In the genomic region with DNA sequence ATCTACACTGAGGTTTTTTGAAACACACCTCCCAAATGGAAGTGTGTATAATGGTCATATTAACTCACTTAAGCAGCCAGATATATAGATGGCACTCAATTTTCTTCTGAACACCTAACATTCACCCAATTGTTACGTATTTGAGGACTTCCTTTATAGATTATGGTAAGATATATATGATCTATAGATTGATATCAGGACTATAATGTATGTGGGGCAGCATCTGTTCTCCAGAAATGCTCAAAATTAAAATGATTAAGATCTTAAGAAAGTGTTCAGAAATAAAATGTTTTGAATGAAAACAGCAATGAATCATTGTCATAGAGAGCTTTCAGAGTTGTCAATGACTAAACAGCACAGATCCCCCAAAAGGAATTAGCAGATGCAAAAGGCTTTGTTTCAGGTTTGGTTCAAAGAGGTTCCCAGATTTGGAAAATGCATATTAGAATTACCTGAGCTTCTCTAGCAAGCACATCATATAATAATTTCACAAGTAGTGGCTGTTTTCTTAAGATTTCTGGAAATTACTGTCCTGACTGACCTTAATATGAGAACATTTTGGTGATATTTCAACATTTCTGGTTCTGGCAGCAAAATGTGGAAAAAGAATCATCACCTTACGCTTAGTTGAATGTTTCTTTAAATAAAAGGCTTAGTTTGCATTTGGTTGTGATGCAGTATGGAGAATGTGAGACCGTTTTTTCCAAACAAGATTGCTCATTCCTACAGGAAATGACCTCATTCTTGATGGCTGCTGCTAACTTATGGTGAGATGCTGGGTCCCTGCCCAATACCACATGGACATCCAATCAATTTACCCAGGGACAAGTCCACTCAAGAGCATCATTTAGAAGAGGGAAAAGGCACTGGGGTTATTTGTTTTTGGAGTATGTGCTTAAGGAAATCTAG, we compare ENCODE assay signal across 8 cellular contexts. TPM values are rescaled to one million over a fixed set of nuclear protein-coding genes. Genes with fewer than 3 reads are reported as not detected.
A peak's percentile ranks its signal among the peaks of the same experiment; 100 is the strongest.
DNase-seq lines count a peak whose midpoint lies in the region; ATAC-seq and TF ChIP-seq lines count a peak whose summit lies in the region.

No MANE protein-coding gene starts in this region.

- peaks cover 19% of the 10 kb centered on the region for H3K4me1 Mint-ChIP-seq in activated CD4-positive, alpha-beta memory T cell treated with anti-CD3 and anti-CD28 coated beads for 36 hours (ENCODE audit: low read depth)
- H3K4me1 Mint-ChIP-seq in activated CD4-positive, alpha-beta memory T cell treated with anti-CD3 and anti-CD28 coated beads, Interleukin-2, amount 10 ng/mL, durations not matched to agents 7 days and 5 days, result peaks cover 27% of the 10 kb centered on the region
- H3K4me1 Mint-ChIP-seq in activated T-helper 17 cell treated with anti-CD3 and anti-CD28 coated beads, Interleukin-2, amount 50 U/mL, for 72 hours, result peaks cover 19% of the 10 kb centered on the region

- peak; percentile 27 for DNase-seq in activated CD4-positive, alpha-beta memory T cell treated with anti-CD3 and anti-CD28 coated beads for 36 hours
- DNase-seq in activated CD4-positive, alpha-beta memory T cell treated with anti-CD3 and anti-CD28 coated beads, Interleukin-2, amount 10 ng/mL, durations not matched to agents 7 days and 5 days, result no peak
- DNase-seq in left ventricle myocardium inferior (no peak), thoracic aorta (ENCODE audit: low spot score) (peak; percentile 36), NK-92 (lab: John Stamatoyannopoulos, UW; ENCODE audit: unreplicated experiment) (no peak), inferior parietal cortex (ENCODE audit: extremely low spot score) (no peak)
- DNase-seq in activated CD4-positive, alpha-beta T cell treated with anti-CD3 and anti-CD28 coated beads, Interleukin-2, amount 50 U/mL, for 48 hours, result no peak

- peaks cover 51% of the 10 kb centered on the region for H3K36me3 Mint-ChIP-seq in activated CD4-positive, alpha-beta memory T cell treated with anti-CD3 and anti-CD28 coated beads for 36 hours
- peaks cover 77% of the 10 kb centered on the region for H3K36me3 Mint-ChIP-seq in activated CD4-positive, alpha-beta memory T cell treated with anti-CD3 and anti-CD28 coated beads, Interleukin-2, amount 10 ng/mL, durations not matched to agents 7 days and 5 days (ENCODE audit: low read depth)
- peaks cover 99% of the 10 kb centered on the region for H3K36me3 Mint-ChIP-seq in activated T-helper 17 cell treated with anti-CD3 and anti-CD28 coated beads, Interleukin-2, amount 50 U/mL, for 72 hours (ENCODE audit: low read depth)

- H3K27ac ChIP-seq in left ventricle myocardium inferior (replicated peaks) (peak overlapping the region; percentile 77), thoracic aorta (peak overlapping the region; percentile 13 to 60)

- POLR2A ChIA-PET in activated CD4-positive, alpha-beta memory T cell treated with anti-CD3 and anti-CD28 coated beads for 36 hours (lab: Charles Lee), result interaction anchor here (0.6 to 0.7 kb wide), 2 partner anchors 281 to 315 kb away, joined by 3 read pairs; a partner anchor contains a TSS
- POLR2A ChIA-PET in activated CD4-positive, alpha-beta memory T cell treated with anti-CD3 and anti-CD28 coated beads, Interleukin-2, amount 10 ng/mL, durations not matched to agents 7 days and 5 days (lab: Charles Lee), result interaction anchor here (1.3 kb wide), 1 partner anchor 10 kb away, joined by 4 read pairs; no protein-coding TSS in a partner anchor

- H3K4me3 ChIP-seq in left ventricle myocardium inferior (no peak overlapping the region), thoracic aorta (no peak overlapping the region)

- no peaks in the 10 kb centered on the region for H3K27me3 Mint-ChIP-seq in activated CD4-positive, alpha-beta memory T cell treated with anti-CD3 and anti-CD28 coated beads for 36 hours
- no peaks in the 10 kb centered on the region for H3K27me3 Mint-ChIP-seq in activated CD4-positive, alpha-beta memory T cell treated with anti-CD3 and anti-CD28 coated beads, Interleukin-2, amount 10 ng/mL, durations not matched to agents 7 days and 5 days
- no peaks in the 10 kb centered on the region for H3K27me3 Mint-ChIP-seq in activated T-helper 17 cell treated with anti-CD3 and anti-CD28 coated beads, Interleukin-2, amount 50 U/mL, for 72 hours

- no peaks in the 10 kb centered on the region for H3K27me3 ChIP-seq in left ventricle myocardium inferior (ENCODE audit: low read depth)
- no peaks in the 10 kb centered on the region for H3K27me3 ChIP-seq in thoracic aorta (replicated peaks; ENCODE audit: insufficient read depth)

- H3K4me1 ChIP-seq in left ventricle myocardium inferior, result peaks cover 56% of the 10 kb centered on the region
- peaks cover 5 to 17% of the 10 kb centered on the region in 2 donors for H3K4me1 ChIP-seq in thoracic aorta (ENCODE audit: control insufficient read depth in 1 of 2, low read depth in 2 of 2)

- intact Hi-C loops in activated CD4-positive, alpha-beta memory T cell treated with anti-CD3 and anti-CD28 coated beads for 36 hours (cut with micrococcal nuclease), result loop anchor here (1.0 kb wide), 2 partner anchors 41 to 87 kb away; no protein-coding TSS in a partner anchor
- intact Hi-C loops in left ventricle myocardium inferior (cut with micrococcal nuclease), result no loop called here

- peak overlapping the region; percentile 81 for H3K27ac Mint-ChIP-seq in activated CD4-positive, alpha-beta memory T cell treated with anti-CD3 and anti-CD28 coated beads for 36 hours
- H3K27ac Mint-ChIP-seq in activated CD4-positive, alpha-beta memory T cell treated with anti-CD3 and anti-CD28 coated beads, Interleukin-2, amount 10 ng/mL, durations not matched to agents 7 days and 5 days, result no peak overlapping the region
- H3K27ac Mint-ChIP-seq in activated T-helper 17 cell treated with anti-CD3 and anti-CD28 coated beads, Interleukin-2, amount 50 U/mL, for 72 hours, result peak overlapping the region; percentile 91

- H3K36me3 ChIP-seq in left ventricle myocardium inferior, result peaks cover 27% of the 10 kb centered on the region
- H3K36me3 ChIP-seq in thoracic aorta, result no peaks in the 10 kb centered on the region

- H3K9me3 ChIP-seq in left ventricle myocardium inferior (replicated peaks) (no peaks in the 10 kb centered on the region), thoracic aorta (no peaks in the 10 kb centered on the region)

- TF ChIP-seq CTCF in left ventricle myocardium inferior (IDR thresholded peaks at IDR 0.05; ENCODE audit: borderline replicate concordance) (no peak), thoracic aorta (IDR thresholded peaks at IDR 0.05) (no peak)

- H3K4me3 Mint-ChIP-seq in activated CD4-positive, alpha-beta memory T cell treated with anti-CD3 and anti-CD28 coated beads for 36 hours, result no peak overlapping the region
- no peak overlapping the region for H3K4me3 Mint-ChIP-seq in activated CD4-positive, alpha-beta memory T cell treated with anti-CD3 and anti-CD28 coated beads, Interleukin-2, amount 10 ng/mL, durations not matched to agents 7 days and 5 days
- H3K4me3 Mint-ChIP-seq in activated T-helper 17 cell treated with anti-CD3 and anti-CD28 coated beads, Interleukin-2, amount 50 U/mL, for 72 hours, result peak overlapping the region; percentile 62

- H3K9me3 Mint-ChIP-seq in activated CD4-positive, alpha-beta memory T cell treated with anti-CD3 and anti-CD28 coated beads for 36 hours, result no peaks in the 10 kb centered on the region
- H3K9me3 Mint-ChIP-seq in activated CD4-positive, alpha-beta memory T cell treated with anti-CD3 and anti-CD28 coated beads, Interleukin-2, amount 10 ng/mL, durations not matched to agents 7 days and 5 days, result no peaks in the 10 kb centered on the region
- H3K9me3 Mint-ChIP-seq in activated T-helper 17 cell treated with anti-CD3 and anti-CD28 coated beads, Interleukin-2, amount 50 U/mL, for 72 hours, result no peaks in the 10 kb centered on the region

- CTCF ChIA-PET in activated CD4-positive, alpha-beta memory T cell treated with anti-CD3 and anti-CD28 coated beads for 36 hours (lab: Charles Lee), result interaction anchor here (2.6 kb wide), 1 partner anchor 315 kb away, joined by 9 read pairs; a partner anchor contains a TSS
- CTCF ChIA-PET in activated CD4-positive, alpha-beta memory T cell treated with anti-CD3 and anti-CD28 coated beads, Interleukin-2, amount 10 ng/mL, durations not matched to agents 7 days and 5 days (lab: Charles Lee), result no interaction called here

- ATAC-seq in activated T-helper 17 cell treated with anti-CD3 and anti-CD28 coated beads, Interleukin-2, amount 50 U/mL, for 72 hours (replicated peaks), result peak; percentile 89
- ATAC-seq in thoracic aorta (ENCODE audit: insufficient number of reproducible peaks, low FRiP score, low read depth), result peak; percentile 92

RNA-seq across cellular contexts. Expression of a gene that starts 31.5 kb away (rescaled TPM):
- total RNA-seq in activated CD4-positive, alpha-beta memory T cell treated with anti-CD3 and anti-CD28 coated beads for 36 hours, result 10 to 100 TPM; 42.0 to 43.2 TPM
- 10 to 100 TPM; 25.2 to 29.6 TPM for total RNA-seq in activated CD4-positive, alpha-beta memory T cell treated with anti-CD3 and anti-CD28 coated beads, Interleukin-2, amount 10 ng/mL, durations not matched to agents 7 days and 5 days
- total RNA-seq in activated T-helper 17 cell treated with anti-CD3 and anti-CD28 coated beads, Interleukin-2, amount 50 U/mL, for 72 hours, result 10 to 100 TPM; 36.5 to 63.6 TPM
- total RNA-seq in left ventricle myocardium inferior, result 10.6 TPM
- 10 to 100 TPM; 11.8 to 32.2 TPM for total RNA-seq in thoracic aorta

Comparison
In these comparisons a context has a peak if more than half of its experiments do, and no peak if none do; other contexts are left out.
1. DNase-seq: peak in activated CD4-positive, alpha-beta memory T cell treated with anti-CD3 and anti-CD28 coated beads for 36 hours (single experiment) and thoracic aorta (single experiment); none in activated CD4-positive, alpha-beta memory T cell treated with anti-CD3 and anti-CD28 coated beads, Interleukin-2, amount 10 ng/mL, durations not matched to agents 7 days and 5 days (single experiment), left ventricle myocardium inferior (single experiment), NK-92 (single experiment), inferior parietal cortex (single experiment) and activated CD4-positive, alpha-beta T cell treated with anti-CD3 and anti-CD28 coated beads, Interleukin-2, amount 50 U/mL, for 48 hours (0 of 2).